12 cellular contexts compared by ENCODE assay signal in genomic region chr2:233051241-233052149, GRCh38. TPM values are rescaled to one million over a fixed set of nuclear protein-coding genes. Genes with fewer than 3 reads are reported as not detected.
DNase-seq lines count a peak whose midpoint lies in the region; TF ChIP-seq lines count a peak whose summit lies in the region.
"Had no signal": no experiment of that assay in that cellular context is flagged by ENCODE, and none has a peak within 500 bp of the region (broad histone marks: within the 10 kb centered on the region; RNA-seq: fewer than 3 reads in every experiment).

No MANE protein-coding gene starts in this region.

- TF ChIP-seq CTCF in adrenal gland (IDR thresholded peaks at IDR 0.05) = no peak
- no peak for TF ChIP-seq CTCF in neural progenitor cell (IDR thresholded peaks at IDR 0.05)

- H3K9me3 ChIP-seq in adrenal gland (replicated peaks in 1 of 3) (no peaks in the 10 kb centered on the region), neural progenitor cell (ENCODE audit: low read depth) (no peaks in the 10 kb centered on the region)
- H3K9me3 ChIP-seq: ovary had no signal

- H2AFZ ChIP-seq in neural progenitor cell (replicated peaks) = peak overlapping the region; percentile 99

- DNase-seq in ELR (ENCODE audit: low read depth) (peak; percentile 70), adrenal gland (peak; percentile 51 to 80 (median 64)), glomerular endothelial cell (ENCODE audit: extremely low read depth, low read depth, low spot score) (peak; percentile 47), neural progenitor cell (ENCODE audit: low spot score) (peak; percentile 30), NCI-H2171 (lab: John Stamatoyannopoulos, UW) (no peak), nucleus accumbens (lab: John Stamatoyannopoulos, UW) (no peak), NOMO-1 treated with dmso at 0.1 percent for 144 hours (lab: John Stamatoyannopoulos, UW; ENCODE audit: unreplicated experiment) (no peak), hepatic stellate cell (ENCODE audit: low spot score) (no peak)
- DNase-seq: CD8-positive, alpha-beta T cell; NCI-H524 treated with DMSO at 0.1 percent for 48 hours had no signal

- H3K27ac ChIP-seq in adrenal gland (peak overlapping the region in 1 of 5 donors; percentile 13), neural progenitor cell (no peak overlapping the region)
- H3K27ac ChIP-seq: ovary had no signal

- no peak overlapping the region for H3K27ac Mint-ChIP-seq in neural progenitor cell
- H3K27ac Mint-ChIP-seq: activated naive CD4-positive, alpha-beta T cell treated with anti-CD3 and anti-CD28 coated beads, Interleukin-2, amount 50 U/mL, for 24 hours; CD8-positive, alpha-beta T cell had no signal

- H3F3A ChIP-seq in neural progenitor cell (ENCODE audit: low read depth) = no peaks in the 10 kb centered on the region

- no peaks in the 10 kb centered on the region for H4K20me1 ChIP-seq in neural progenitor cell (ENCODE audit: low read depth)

- H3K4me3 ChIP-seq in adrenal gland (no peak overlapping the region), neural progenitor cell (no peak overlapping the region)
- H3K4me3 ChIP-seq: ovary had no signal

- H3K4me2 ChIP-seq in neural progenitor cell = peak overlapping the region; percentile 57

- H3K36me3 ChIP-seq in adrenal gland (replicated peaks in 1 of 2) (no peaks in the 10 kb centered on the region), neural progenitor cell (no peaks in the 10 kb centered on the region)
- H3K36me3 ChIP-seq: ovary had no signal

- peaks cover 19% of the 10 kb centered on the region for H3K4me1 Mint-ChIP-seq in neural progenitor cell

- 38 to 57% (median 45%) methylated on average over 12 to 24 of the region's 24 CpGs for WGBS in adrenal gland, 4 donors

- no peak for TF ChIP-seq POLR2A in adrenal gland (IDR thresholded peaks at IDR 0.05)

- H3K4me1 ChIP-seq in adrenal gland (replicated peaks in 1 of 2) = no peaks in the 10 kb centered on the region
- H3K4me1 ChIP-seq in neural progenitor cell = peaks cover 9% of the 10 kb centered on the region

- no peak overlapping the region for H3K4me3 Mint-ChIP-seq in neural progenitor cell
- H3K4me3 Mint-ChIP-seq: activated naive CD4-positive, alpha-beta T cell treated with anti-CD3 and anti-CD28 coated beads, Interleukin-2, amount 50 U/mL, for 24 hours; CD8-positive, alpha-beta T cell had no signal

- no peak overlapping the region for H3K9ac ChIP-seq in neural progenitor cell

- intact Hi-C loops in adrenal gland (cut with DNase I) = loop anchor here in 1 of 2 donors (5.0 kb wide), 1 partner anchor 199 kb away; no protein-coding TSS in a partner anchor

- H3K79me2 ChIP-seq in neural progenitor cell (ENCODE audit: low read depth) = no peaks in the 10 kb centered on the region

- H3K36me3 Mint-ChIP-seq in neural progenitor cell = no peaks in the 10 kb centered on the region
- H3K36me3 Mint-ChIP-seq: activated naive CD4-positive, alpha-beta T cell treated with anti-CD3 and anti-CD28 coated beads, Interleukin-2, amount 50 U/mL, for 24 hours; CD8-positive, alpha-beta T cell had no signal

- H3K27me3 ChIP-seq in adrenal gland (no peaks in the 10 kb centered on the region), neural progenitor cell (peaks cover 53% of the 10 kb centered on the region)
- H3K27me3 ChIP-seq: ovary had no signal

- H3K27me3 Mint-ChIP-seq in neural progenitor cell (ENCODE audit: insufficient read depth, low read depth) = peaks cover 11% of the 10 kb centered on the region
- H3K27me3 Mint-ChIP-seq: activated naive CD4-positive, alpha-beta T cell treated with anti-CD3 and anti-CD28 coated beads, Interleukin-2, amount 50 U/mL, for 24 hours had no signal

- no peaks in the 10 kb centered on the region for H3K9me3 Mint-ChIP-seq in neural progenitor cell
- H3K9me3 Mint-ChIP-seq: activated naive CD4-positive, alpha-beta T cell treated with anti-CD3 and anti-CD28 coated beads, Interleukin-2, amount 50 U/mL, for 24 hours; CD8-positive, alpha-beta T cell had no signal

RNA-seq across cellular contexts. Expression of gene INPP5D, which starts 8.6 kb away (rescaled TPM):
- total RNA-seq in adrenal gland (10 to 100 TPM in 7 of 8 donors, 1 to 10 TPM in 1; 7.1 to 29.4 (median 17.0) TPM), glomerular endothelial cell (26.2 and 46.3 TPM in 2 replicates), neural progenitor cell (ENCODE audit: low replicate concordance) (2.9 and 4.2 TPM in 2 replicates)
- polyA plus RNA-seq in adrenal gland = 10 to 100 TPM in 1 of 3 donors, 1 to 10 TPM in 2; 4.5 to 15.6 (median 5.9) TPM

RNA-seq across cellular contexts. Expression of gene NEU2, which starts 19.0 kb away (rescaled TPM):
- total RNA-seq in adrenal gland (not detected), glomerular endothelial cell (not detected in 2 replicates), neural progenitor cell (ENCODE audit: low replicate concordance) (not detected in 2 replicates)
- polyA plus RNA-seq in adrenal gland = not detected
- total RNA-seq: CD8-positive, alpha-beta T cell; ovary had no signal
- polyA plus RNA-seq: ovary had no signal

RNA-seq across cellular contexts. Expression of gene NGEF, which starts 38.4 kb away (rescaled TPM):
- total RNA-seq in adrenal gland (100 to 1,000 TPM in 1 of 8 donors, 10 to 100 TPM in 7; 32.0 to 258 (median 46.1) TPM), glomerular endothelial cell (0.19 and 0.47 TPM in 2 replicates), neural progenitor cell (ENCODE audit: low replicate concordance) (3.2 and 4.3 TPM in 2 replicates)
- polyA plus RNA-seq in adrenal gland = 100 to 1,000 TPM in 1 of 3 donors, 10 to 100 TPM in 2; 10.1 to 467 (median 28.5) TPM
- total RNA-seq: CD8-positive, alpha-beta T cell had no signal

Comparison
In these comparisons a context has a peak if more than half of its experiments do, and no peak if none do; other contexts are left out.
1. DNase-seq: peak in ELR (single experiment), adrenal gland (7 of 7), glomerular endothelial cell (single experiment) and neural progenitor cell (single experiment); none in NCI-H2171 (single experiment), nucleus accumbens (0 of 56), NOMO-1 treated with dmso at 0.1 percent for 144 hours (single experiment) and hepatic stellate cell (single experiment).